ENCODE assay signal across 23 cellular contexts in the genomic region with DNA sequence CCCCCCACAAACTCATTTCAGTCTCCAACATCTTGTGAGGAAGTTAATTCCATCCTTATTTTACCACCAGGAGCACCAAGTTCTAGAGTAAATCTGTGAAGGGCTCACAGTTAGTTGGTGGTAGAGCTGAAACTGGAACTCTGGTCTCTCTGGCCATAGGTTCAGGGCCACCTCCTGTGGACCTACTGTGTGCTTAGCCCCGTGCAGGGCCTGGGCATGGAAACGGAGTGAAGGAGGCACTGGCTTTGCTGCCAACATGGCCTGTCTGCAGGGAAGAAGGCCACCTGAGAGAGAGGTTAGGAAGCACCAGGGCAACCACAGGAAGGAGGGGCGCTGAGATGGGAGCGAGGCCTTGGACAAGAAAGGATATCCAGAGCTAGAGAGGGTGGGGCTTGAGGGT. TPM values are rescaled to one million over a fixed set of nuclear protein-coding genes. Genes with fewer than 3 reads are reported as not detected.
A peak's percentile ranks its signal among the peaks of the same experiment; 100 is the strongest.
DNase-seq lines count a peak whose midpoint lies in the region; ATAC-seq, FAIRE-seq and TF ChIP-seq lines count a peak whose summit lies in the region.
"Had no signal": no experiment of that assay in that cellular context is flagged by ENCODE, and none has a peak within 500 bp of the region (broad histone marks: within the 10 kb centered on the region; RNA-seq: fewer than 3 reads in every experiment).

No MANE protein-coding gene starts in this region.

- no peak overlapping the region for H3K27ac Mint-ChIP-seq in neural crest cell (ENCODE audit: unreplicated experiment)
- H3K27ac Mint-ChIP-seq: activated CD8-positive, alpha-beta T cell treated with anti-CD3 and anti-CD28 coated beads for 36 hours; activated naive CD8-positive, alpha-beta T cell; activated T-helper 17 cell treated with anti-CD3 and anti-CD28 coated beads, Interleukin-2, amount 50 U/mL, for 72 hours had no signal

- H4K20me1 ChIP-seq in HepG2 (ENCODE audit: insufficient read depth, low read length) (no peaks in the 10 kb centered on the region), K562 (replicated peaks; ENCODE audit: control insufficient read depth, insufficient read depth, low read length) (no peaks in the 10 kb centered on the region; the same call in 1 of the 2 replicates)

- DNase-seq in HepG2 (ENCODE audit: low spot score): no peak
- no peak for DNase-seq in right lobe of liver
- DNase-seq in K562 (ENCODE audit: extremely low read depth in 1 of 4, low spot score in 3 of 4): no peak
- no peak for DNase-seq in neural crest cell (ENCODE audit: low read depth, low spot score)
- DNase-seq in NCI-H187 treated with DMSO at 0.1 percent for 48 hours (lab: John Stamatoyannopoulos, UW): no peak
- no peak for DNase-seq in NCI-H1048 (lab: John Stamatoyannopoulos, UW)
- DNase-seq in MG63: no peak
- DNase-seq in NCI-H187 (lab: John Stamatoyannopoulos, UW): no peak
- DNase-seq: activated CD4-positive, alpha-beta T cell treated with anti-CD3 and anti-CD28 coated beads for 1 hour; DMS79 treated with DMSO at 0.1 percent for 48 hours; NCI-H2081 treated with DMSO at 0.1 percent for 48 hours; NCI-H446; stomach; T-helper 2 cell had no signal

- no peak for TF ChIP-seq POLR2A in HepG2 (IDR thresholded peaks at IDR 0.05; ENCODE audit: insufficient read depth in 1 of 2, low read depth in 2 of 2, low read length in 2 of 2)
- no peak for TF ChIP-seq POLR2A in right lobe of liver (IDR thresholded peaks at IDR 0.05)
- TF ChIP-seq POLR2A in K562 (conservative IDR thresholded peaks at IDR 0.05): no peak

- peaks cover 8% of the 10 kb centered on the region for H3K27me3 Mint-ChIP-seq in neural crest cell (ENCODE audit: low read depth)
- H3K27me3 Mint-ChIP-seq: activated CD8-positive, alpha-beta T cell treated with anti-CD3 and anti-CD28 coated beads for 36 hours; activated naive CD8-positive, alpha-beta T cell had no signal

- no peaks in the 10 kb centered on the region; the same call in 1 of the 2 replicates for H3K9me3 ChIP-seq in HepG2 (ENCODE audit: low read length)
- H3K9me3 ChIP-seq in right lobe of liver: no peaks in the 10 kb centered on the region
- H3K9me3 ChIP-seq in K562 (replicated peaks; ENCODE audit: control insufficient read depth, insufficient read depth, low read depth, low read length): no peaks in the 10 kb centered on the region
- peaks cover 2% of the 10 kb centered on the region; the same call in 1 of the 2 replicates for H3K9me3 ChIP-seq in MG63
- H3K9me3 ChIP-seq: Caco-2, neutrophil, stomach had no signal

- TF ChIP-seq EP300 in HepG2 (IDR thresholded peaks at IDR 0.05; ENCODE audit: low read depth in 2 of 2, low read length in 2 of 2) (no peak), HepG2 (CRISPR knock-in tag; IDR thresholded peaks at IDR 0.05; ENCODE audit: borderline replicate concordance) (no peak), K562 (IDR thresholded peaks at IDR 0.05; ENCODE audit: low read length) (no peak)

- no peaks in the 10 kb centered on the region for H3K36me3 ChIP-seq in HepG2 (replicated peaks in 1 of 2; ENCODE audit: control insufficient read depth in 1 of 2, insufficient read depth in 2 of 2, low read length in 2 of 2)
- no peaks in the 10 kb centered on the region for H3K36me3 ChIP-seq in right lobe of liver
- no peaks in the 10 kb centered on the region for H3K36me3 ChIP-seq in K562 (ENCODE audit: control insufficient read depth, insufficient read depth, low read length)
- no peaks in the 10 kb centered on the region for H3K36me3 ChIP-seq in MG63
- H3K36me3 ChIP-seq: neutrophil, stomach, tibial nerve had no signal

- intact Hi-C loops in HepG2 (cut with micrococcal nuclease; ENCODE audit: unreplicated experiment): loop anchor here (1.0 to 5.0 kb wide), 2 partner anchors 49 to 227 kb away; no protein-coding TSS in a partner anchor
- intact Hi-C loops in right lobe of liver (cut with DNase I): no loop called here
- intact Hi-C loops in K562 (cut with micrococcal nuclease): loop anchor here (5.0 kb wide), 2 partner anchors 88 to 227 kb away; no protein-coding TSS in a partner anchor

- H3K4me1 Mint-ChIP-seq in neural crest cell: peaks cover 88% of the 10 kb centered on the region
- H3K4me1 Mint-ChIP-seq: activated T-helper 17 cell treated with anti-CD3 and anti-CD28 coated beads, Interleukin-2, amount 50 U/mL, for 72 hours had no signal

- H3K4me2 ChIP-seq in HepG2 (ENCODE audit: low read depth, low read length) (no peak overlapping the region), K562 (ENCODE audit: insufficient read depth, low read length) (no peak overlapping the region)

- no peak overlapping the region for H3K9ac ChIP-seq in HepG2 (ENCODE audit: insufficient read depth, low read depth, low read length)
- no peak overlapping the region for H3K9ac ChIP-seq in K562 (ENCODE audit: insufficient read depth in 1 of 2, low read depth in 2 of 2, low read length in 2 of 2)

- CTCF ChIA-PET in HepG2 (lab: Yijun Ruan, JAX; ENCODE audit: low intra/inter-chr PET ratio, low total read pairs) (interaction anchor here (1.2 to 2.4 kb wide), 3 partner anchors 49 to 358 kb away, joined by 3 to 9 read pairs (median 4); no protein-coding TSS in a partner anchor), K562 (lab: Yijun Ruan, JAX; ENCODE audit: low intra/inter-chr PET ratio) (interaction anchor here (0.9 kb wide), 1 partner anchor 357 kb away, joined by 3 read pairs; no protein-coding TSS in a partner anchor)

- H3K36me3 Mint-ChIP-seq in neural crest cell (ENCODE audit: low read depth): no peaks in the 10 kb centered on the region
- H3K36me3 Mint-ChIP-seq: activated naive CD8-positive, alpha-beta T cell had no signal

- H3K27ac ChIP-seq in HepG2 (ENCODE audit: extremely low read length, insufficient read depth, low read length) (no peak overlapping the region), right lobe of liver (no peak overlapping the region), K562 (ENCODE audit: extremely low read depth, low read depth, low read length) (no peak overlapping the region)
- H3K27ac ChIP-seq: neutrophil, tibial nerve had no signal

- H3K4me1 ChIP-seq in HepG2 (ENCODE audit: insufficient read depth, low read length): peaks cover 59% of the 10 kb centered on the region
- peaks cover 0 to 27% (median 12%) of the 10 kb centered on the region in 4 donors for H3K4me1 ChIP-seq in right lobe of liver
- peaks cover 0 to 6% of the 10 kb centered on the region in 2 experiments; a peak in 2 of 5 replicates for H3K4me1 ChIP-seq in K562 (replicated peaks in 1 of 2; ENCODE audit: control insufficient read depth in 2 of 2, insufficient read depth in 2 of 2, low read length in 2 of 2)

- POLR2A ChIA-PET in HepG2 (lab: Yijun Ruan, JAX): interaction anchor here (0.8 to 1.1 kb wide), 2 partner anchors 31 to 206 kb away, joined by 3 read pairs; no protein-coding TSS in a partner anchor
- POLR2A ChIA-PET in K562 (lab: Yijun Ruan, JAX): interaction anchor here (0.6 kb wide), 1 partner anchor 11 kb away, joined by 3 read pairs; no protein-coding TSS in a partner anchor

- TF ChIP-seq RAD21 in HepG2 (CRISPR knock-in tag; IDR thresholded peaks at IDR 0.05) (no peak), K562 (CRISPR knock-in tag; conservative IDR thresholded peaks at IDR 0.05 in 1 of 2, IDR thresholded peaks at IDR 0.05 in 1 of 2) (no peak)

- no peak for FAIRE-seq in HepG2 (lab: Jason Lieb, UNC)
- FAIRE-seq in K562 (lab: Jason Lieb, UNC): no peak
- FAIRE-seq: islet of Langerhans had no signal

- 47% methylated on average over 4 of the region's 4 CpGs for WGBS in HepG2 (ENCODE audit: low lambda C conversion rate)
- 53% methylated on average over 4 of the region's 4 CpGs for WGBS in right lobe of liver (ENCODE audit: insufficient coverage, low coverage, low lambda C conversion rate, missing lambda C conversion rate)
- WGBS in K562 (ENCODE audit: insufficient coverage, low coverage, missing lambda C conversion rate): 0% methylated on average over 4 of the region's 4 CpGs

- H3K4me3 Mint-ChIP-seq in neural crest cell: peak overlapping the region; percentile 17
- H3K4me3 Mint-ChIP-seq: activated CD8-positive, alpha-beta T cell treated with anti-CD3 and anti-CD28 coated beads for 36 hours; activated naive CD8-positive, alpha-beta T cell; activated T-helper 17 cell treated with anti-CD3 and anti-CD28 coated beads, Interleukin-2, amount 50 U/mL, for 72 hours had no signal

- H3K79me2 ChIP-seq in HepG2 (ENCODE audit: insufficient read depth, low read length) (no peaks in the 10 kb centered on the region), K562 (ENCODE audit: control insufficient read depth, insufficient read depth, low read length) (no peaks in the 10 kb centered on the region)

- no peak overlapping the region for H3K4me3 ChIP-seq in HepG2 (replicated peaks in 1 of 3; ENCODE audit: insufficient read depth in 1 of 3, low read depth in 2 of 3, low read length in 3 of 3)
- H3K4me3 ChIP-seq in right lobe of liver: no peak overlapping the region
- H3K4me3 ChIP-seq in K562: no peak overlapping the region
- H3K4me3 ChIP-seq in MG63: no peak overlapping the region
- H3K4me3 ChIP-seq: lung, skin epidermis, stomach, tibial nerve had no signal

- no peak overlapping the region for H2AFZ ChIP-seq in HepG2 (ENCODE audit: low read length)
- H2AFZ ChIP-seq in K562 (ENCODE audit: low read depth, low read length): no peak overlapping the region

- ATAC-seq in HepG2: no peak
- ATAC-seq in right lobe of liver: no peak
- ATAC-seq in K562: no peak
- ATAC-seq: activated T-helper 17 cell treated with anti-CD3 and anti-CD28 coated beads, Interleukin-2, amount 50 U/mL, for 72 hours had no signal

- no peaks in the 10 kb centered on the region for H3K9me1 ChIP-seq in K562 (ENCODE audit: control insufficient read depth, insufficient read depth, low read length)

- TF ChIP-seq CTCF in HepG2 (CRISPR knock-in tag; IDR thresholded peaks at IDR 0.05): no peak
- TF ChIP-seq CTCF in right lobe of liver (IDR thresholded peaks at IDR 0.05): no peak
- TF ChIP-seq CTCF in K562 (IDR thresholded peaks at IDR 0.05 in 2 of 3, conservative IDR thresholded peaks at IDR 0.05 in 1 of 3; ENCODE audit: insufficient read depth in 2 of 3, low read depth in 1 of 3, low read length in 3 of 3): no peak
- TF ChIP-seq CTCF in neural crest cell (conservative IDR thresholded peaks at IDR 0.05): no peak

- no peaks in the 10 kb centered on the region for H3K9me3 Mint-ChIP-seq in neural crest cell
- H3K9me3 Mint-ChIP-seq: activated CD8-positive, alpha-beta T cell treated with anti-CD3 and anti-CD28 coated beads for 36 hours; activated T-helper 17 cell treated with anti-CD3 and anti-CD28 coated beads, Interleukin-2, amount 50 U/mL, for 72 hours had no signal

- no TSS peak for BruUV-seq in HepG2 (replicated peaks; lab: Mats Ljungman, UMichigan)
- no TSS peak for BruUV-seq in K562 (replicated peaks; lab: Mats Ljungman, UMichigan)

- in situ Hi-C loops in HepG2 (cut with HindIII; ENCODE audit: extremely low pct_ligation_motif_present, low pct_unique_long_range_greater_than_20kb): no loop called here
- in situ Hi-C loops in K562 (cut with MboI): no loop called here

- H3K27me3 ChIP-seq in HepG2 (ENCODE audit: control insufficient read depth in 1 of 2, insufficient read depth in 2 of 2, low read length in 2 of 2): no peaks in the 10 kb centered on the region
- H3K27me3 ChIP-seq in right lobe of liver: no peaks in the 10 kb centered on the region
- peaks cover 0 to 55% of the 10 kb centered on the region in 2 experiments; a peak in 3 of 5 replicates for H3K27me3 ChIP-seq in K562 (ENCODE audit: control insufficient read depth in 2 of 2, insufficient read depth in 2 of 2, low read length in 2 of 2)
- no peaks in the 10 kb centered on the region for H3K27me3 ChIP-seq in MG63
- H3K27me3 ChIP-seq: stomach, tibial nerve had no signal

RNA-seq across cellular contexts. Expression of gene DAB2IP, which starts 16.1 kb away (rescaled TPM):
- total RNA-seq in HepG2 (2016; rRNA removed; fragmentation: Illumina TruSeq; extraction: Trizol) (25.3 and 32.1 TPM in 2 replicates), right lobe of liver (10 to 100 TPM; 15.1 to 21.6 (median 19.0) TPM), K562 (2014; rRNA removed) (not detected in 2 replicates), K562 (2014; rRNA removed; fragmentation: Illumina TruSeq; extraction: Trizol) (not detected in 2 replicates), K562 (2015; rRNA removed; fragmentation: Illumina TruSeq; extraction: Trizol) (0.04 TPM in 1 of 2 replicates, not detected in the other), K562 (2021) (0.31 and 0.38 TPM in 2 replicates), neural crest cell (46.4 and 48.3 TPM in 2 replicates)
- total RNA-seq in HepG2 (2016; cell fraction: cytosol; rRNA removed; fragmentation: Illumina TruSeq; extraction: Trizol; ENCODE audit: low read depth): 2.8 and 5.2 TPM in 2 replicates
- 24.3 and 28.3 TPM in 2 replicates for total RNA-seq in HepG2 (2016; cell fraction: insoluble cytoplasmic fraction; rRNA removed; fragmentation: Illumina TruSeq; extraction: Trizol)
- 10.8 and 12.3 TPM in 2 replicates for total RNA-seq in HepG2 (2016; cell fraction: membrane; rRNA removed; fragmentation: Illumina TruSeq; extraction: Trizol)
- total RNA-seq in HepG2 (2016; cell fraction: nucleus; rRNA removed; fragmentation: Illumina TruSeq; extraction: Trizol): 23.5 and 29.5 TPM in 2 replicates
- polyA plus RNA-seq in HepG2 (2011; rRNA removed) (37.9 and 39.9 TPM in 2 replicates), K562 (2011; rRNA removed) (0.03 and 0.10 TPM in 2 replicates), K562 (2014; fragmentation: Illumina TruSeq; extraction: Trizol) (not detected in 2 replicates), K562 (2014; fragmentation: Nextera tagmentation; extraction: Ambion mirVana) (under 1 TPM in 1 of 2 experiments, not detected in 1; 0.06 TPM), K562 (2014; rRNA removed) (not detected in 2 replicates)
- 20.8 and 29.3 TPM in 2 replicates for polyA plus RNA-seq in HepG2 (2011; cell fraction: cytosol; rRNA removed)
- 42.4 and 54.9 TPM in 2 replicates for polyA plus RNA-seq in HepG2 (2011; cell fraction: nucleus; rRNA removed)
- 14.7 and 24.6 TPM in 2 replicates for polyA plus RNA-seq in HepG2 (2012)
- 1.9 and 2.6 TPM in 2 replicates for polyA plus RNA-seq in HepG2 (2016; cell fraction: cytosol; fragmentation: Illumina TruSeq; extraction: Trizol; ENCODE audit: low read depth)
- polyA plus RNA-seq in HepG2 (2016; cell fraction: insoluble cytoplasmic fraction; fragmentation: Illumina TruSeq; extraction: Trizol; ENCODE audit: low read depth): 24.2 and 33.5 TPM in 2 replicates
- polyA plus RNA-seq in HepG2 (2016; cell fraction: membrane; fragmentation: Illumina TruSeq; extraction: Trizol; ENCODE audit: low read depth): 5.5 and 5.8 TPM in 2 replicates
- polyA plus RNA-seq in HepG2 (2016; cell fraction: nucleus; fragmentation: Illumina TruSeq; extraction: Trizol; ENCODE audit: insufficient read depth, low read depth): 42.8 and 47.1 TPM in 2 replicates
- 48.1 and 97.1 TPM in 2 replicates for polyA minus RNA-seq in HepG2 (2011; rRNA and poly(A)+ RNA removed; ENCODE audit: low replicate concordance)
- polyA minus RNA-seq in HepG2 (2011; cell fraction: cytosol; rRNA and poly(A)+ RNA removed): 26.5 and 29.0 TPM in 2 replicates
- 34.6 and 46.1 TPM in 2 replicates for polyA minus RNA-seq in HepG2 (2011; cell fraction: nucleus; rRNA and poly(A)+ RNA removed)
- 0.28 TPM in 1 of 2 replicates, not detected in the other for total RNA-seq in K562 (2011; cell fraction: chromatin; rRNA removed; ENCODE audit: low replicate concordance)
- under 0.01 TPM in 1 of 2 replicates, not detected in the other for total RNA-seq in K562 (2011; cell fraction: nucleolus; rRNA removed)
- not detected in 2 replicates for total RNA-seq in K562 (2011; cell fraction: nucleoplasm; rRNA removed)
- 0.03 and 0.07 TPM in 2 replicates for polyA plus RNA-seq in K562 (2011; cell fraction: cytosol; rRNA removed)
- polyA plus RNA-seq in K562 (2011; cell fraction: nucleus; rRNA removed): 0.23 and 0.48 TPM in 2 replicates
- 0.03 and 0.11 TPM in 2 replicates for polyA plus RNA-seq in K562 (2012)
- 0.07 TPM in 1 of 2 replicates, not detected in the other for polyA minus RNA-seq in K562 (2011; rRNA and poly(A)+ RNA removed)
- polyA minus RNA-seq in K562 (2011; cell fraction: cytosol; rRNA and poly(A)+ RNA removed): 0.67 and 0.82 TPM in 2 replicates
- 0.13 and 0.22 TPM in 2 replicates for polyA minus RNA-seq in K562 (2011; cell fraction: nucleus; rRNA and poly(A)+ RNA removed)
- total RNA-seq in MG63 (2014; rRNA removed; shearing (Covaris generic); ENCODE audit: low replicate concordance): 6.8 and 7.3 TPM in 2 replicates

Comparison
In these comparisons a context has a peak if more than half of its experiments do, and no peak if none do; other contexts are left out.
1. intact Hi-C loops: an anchor here in HepG2 (1.0 to 5.0 kb wide) and K562 (5.0 kb wide); none called in right lobe of liver.
2. Of the 241 proteins assayed by ChIP-seq in both HepG2 and K562: peak only in HepG2: none; only in K562: none; in both: ZKSCAN1; in neither: 240.